Comparison of ENCODE assay signal across 8 cellular contexts in the genomic region with DNA sequence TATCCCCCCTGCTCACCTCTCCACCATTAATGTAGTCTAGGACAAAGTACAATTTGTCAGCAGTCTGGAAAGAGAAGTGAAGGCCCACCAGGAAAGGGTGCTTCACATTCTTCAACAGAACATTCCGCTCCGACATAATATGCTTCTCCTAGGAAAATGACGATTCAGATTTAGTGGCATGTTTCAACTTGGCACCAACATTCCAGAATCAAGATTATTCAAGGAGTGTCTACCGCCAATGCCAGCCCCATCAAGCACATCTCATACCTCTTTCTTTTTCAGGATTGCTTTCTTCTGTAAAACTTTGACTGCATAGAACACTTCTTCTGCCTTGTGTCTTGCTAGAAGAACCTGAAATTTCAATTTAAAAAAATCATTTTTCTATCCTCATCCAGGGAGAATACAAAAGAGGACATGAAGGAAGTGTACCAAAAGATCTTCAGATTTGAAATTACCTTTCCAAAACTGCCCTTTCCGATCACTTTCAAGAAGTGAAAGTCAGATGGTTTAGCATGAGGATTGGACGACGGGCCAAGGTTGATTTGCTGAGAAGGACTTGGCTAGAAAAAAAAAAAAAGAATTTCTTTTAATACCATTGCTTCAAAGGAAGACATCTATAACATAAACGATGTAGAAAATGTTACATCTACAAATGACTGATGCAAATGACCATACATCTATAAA.
A peak's percentile ranks its signal among the peaks of the same experiment; 100 is the strongest.
DNase-seq lines count a peak whose midpoint lies in the region; ATAC-seq, FAIRE-seq and TF ChIP-seq lines count a peak whose summit lies in the region.

No MANE protein-coding gene starts in this region.

- TF ChIP-seq POLR2A in spleen (IDR thresholded peaks at IDR 0.05), result no peak

- ATAC-seq in GM18502 (IDR thresholded peaks at IDR 0.05; ENCODE audit: poor library complexity, unreplicated experiment) (no peak), HG02678 (IDR thresholded peaks at IDR 0.05; ENCODE audit: unreplicated experiment) (no peak)

- WGBS in spleen, 5 donors, result 49 to 71% (median 58%) methylated on average over 8 of the region's 8 CpGs

- peak overlapping the region in 2 of 8 donors; percentile 96 to 97 for H3K27ac ChIP-seq in spleen

- no peaks in the 10 kb centered on the region for H3K27me3 Mint-ChIP-seq in activated T-helper 1 cell treated with anti-CD3 and anti-CD28 coated beads, Interleukin-12 subunit alpha, Interleukin-12 subunit beta, Interleukin-2, Interleukin-4 antibody, amounts not matched to agents 30 ng/mL and 10 ng/mL and 1 ng/mL, durations not matched to agents 14 hours and 24 hours and 36 hours (ENCODE audit: insufficient read depth)

- intact Hi-C loops in activated T-helper 1 cell treated with anti-CD3 and anti-CD28 coated beads, Interleukin-12 subunit alpha, Interleukin-12 subunit beta, Interleukin-2, Interleukin-4 antibody, amounts not matched to agents 30 ng/mL and 10 ng/mL and 1 ng/mL, durations not matched to agents 14 hours and 24 hours and 36 hours (cut with micrococcal nuclease), result loop anchor here (10.0 kb wide), 2 partner anchors 942 to 1012 kb away; a partner anchor contains a TSS
- intact Hi-C loops in spleen (cut with DNase I; ENCODE audit: low total_unique reads), result loop anchor here (5.0 to 10.0 kb wide), 3 partner anchors 72 to 649 kb away; no protein-coding TSS in a partner anchor

- no peak for DNase-seq in GM18507 (ENCODE audit: extremely low spot score, insufficient read length, low read depth)
- DNase-seq in activated T-helper 1 cell treated with anti-CD3 and anti-CD28 coated beads, Interleukin-12 subunit alpha, Interleukin-12 subunit beta, Interleukin-2, Interleukin-4 antibody, amounts not matched to agents 30 ng/mL and 10 ng/mL and 1 ng/mL, durations not matched to agents 14 hours and 24 hours and 36 hours (ENCODE audit: low spot score), result no peak
- no peak for DNase-seq in spleen
- no peak for DNase-seq in HUDEP-2 (lab: John Stamatoyannopoulos, UW; ENCODE audit: unreplicated experiment in 76 of 76)
- no peak for DNase-seq in NCI-H2227 treated with DMSO at 0.1 percent for 48 hours (lab: John Stamatoyannopoulos, UW)

- H3K36me3 ChIP-seq in iPS-15b (ENCODE audit: control insufficient read depth, insufficient read depth, low read length), result peaks cover 21% of the 10 kb centered on the region
- peaks cover 3 to 57% (median 36%) of the 10 kb centered on the region in 6 donors for H3K36me3 ChIP-seq in spleen

- H3K9me3 ChIP-seq in iPS-15b (ENCODE audit: control insufficient read depth, insufficient read depth, low read length) (no peaks in the 10 kb centered on the region), spleen (no peaks in the 10 kb centered on the region)

- H3K9me3 Mint-ChIP-seq in activated T-helper 1 cell treated with anti-CD3 and anti-CD28 coated beads, Interleukin-12 subunit alpha, Interleukin-12 subunit beta, Interleukin-2, Interleukin-4 antibody, amounts not matched to agents 30 ng/mL and 10 ng/mL and 1 ng/mL, durations not matched to agents 14 hours and 24 hours and 36 hours, result no peaks in the 10 kb centered on the region

- H3K4me1 ChIP-seq in iPS-15b (ENCODE audit: control insufficient read depth, insufficient read depth, low read length), result peaks cover 10% of the 10 kb centered on the region
- peaks cover 28 to 81% (median 71%) of the 10 kb centered on the region in 6 donors for H3K4me1 ChIP-seq in spleen

- no peak overlapping the region for H3K9ac ChIP-seq in iPS-15b (ENCODE audit: low read depth, low read length)

- H3K27me3 ChIP-seq in iPS-15b (ENCODE audit: control insufficient read depth, insufficient read depth, low read length) (peaks cover 8% of the 10 kb centered on the region), spleen (replicated peaks in 1 of 7) (peaks cover 0 to 13% (median 0%) of the 10 kb centered on the region in 7 donors)

- H3K4me3 ChIP-seq in iPS-15b (ENCODE audit: low read depth, low read length) (peak overlapping the region; percentile 73), spleen (peak overlapping the region; percentile 74 to 85 (median 80))

- H3K4me1 Mint-ChIP-seq in activated T-helper 1 cell treated with anti-CD3 and anti-CD28 coated beads, Interleukin-12 subunit alpha, Interleukin-12 subunit beta, Interleukin-2, Interleukin-4 antibody, amounts not matched to agents 30 ng/mL and 10 ng/mL and 1 ng/mL, durations not matched to agents 14 hours and 24 hours and 36 hours (ENCODE audit: low read depth), result peaks cover 73% of the 10 kb centered on the region

- H3K27ac Mint-ChIP-seq in activated T-helper 1 cell treated with anti-CD3 and anti-CD28 coated beads, Interleukin-12 subunit alpha, Interleukin-12 subunit beta, Interleukin-2, Interleukin-4 antibody, amounts not matched to agents 30 ng/mL and 10 ng/mL and 1 ng/mL, durations not matched to agents 14 hours and 24 hours and 36 hours, result peak overlapping the region; percentile 30

- peak overlapping the region; percentile 96 for H3K4me3 Mint-ChIP-seq in activated T-helper 1 cell treated with anti-CD3 and anti-CD28 coated beads, Interleukin-12 subunit alpha, Interleukin-12 subunit beta, Interleukin-2, Interleukin-4 antibody, amounts not matched to agents 30 ng/mL and 10 ng/mL and 1 ng/mL, durations not matched to agents 14 hours and 24 hours and 36 hours

- no peak for TF ChIP-seq CTCF in spleen (IDR thresholded peaks at IDR 0.05 in 8 of 11, conservative IDR thresholded peaks at IDR 0.05 in 3 of 11)

- H3K36me3 Mint-ChIP-seq in activated T-helper 1 cell treated with anti-CD3 and anti-CD28 coated beads, Interleukin-12 subunit alpha, Interleukin-12 subunit beta, Interleukin-2, Interleukin-4 antibody, amounts not matched to agents 30 ng/mL and 10 ng/mL and 1 ng/mL, durations not matched to agents 14 hours and 24 hours and 36 hours (ENCODE audit: low read depth), result peaks cover 53% of the 10 kb centered on the region

- peak; percentile 41 for FAIRE-seq in GM18507 (lab: Jason Lieb, UNC)
